In genomic region chr19:50501186-50501567, GRCh38 we compare ENCODE assay signal across 1 cellular context.
TF ChIP-seq lines count a peak whose summit lies in the region.

No MANE protein-coding gene starts in this region.

TF ChIP-seq in A549, 52 proteins besides CTCF, POLR2A, EP300 and RAD21:
- TF ChIP-seq HMGXB4 (CRISPR knock-in tag; IDR thresholded peaks at IDR 0.05; ENCODE audit: borderline replicate concordance) (no peak), POLR2AphosphoS2 (conservative IDR thresholded peaks at IDR 0.05; ENCODE audit: low read length) (no peak), NR3C1 (IDR thresholded peaks at IDR 0.05) (no peak), GATA3 (IDR thresholded peaks at IDR 0.05; ENCODE audit: borderline replicate concordance) (no peak), CBX8 (IDR thresholded peaks at IDR 0.05) (no peak), BCL3 (IDR thresholded peaks at IDR 0.05) (no peak), ZFP36 (IDR thresholded peaks at IDR 0.05; ENCODE audit: borderline replicate concordance, partially characterized antibody) (no peak), MAZ (IDR thresholded peaks at IDR 0.05; ENCODE audit: borderline replicate concordance, low read depth, low read length) (no peak), FOXS1 (CRISPR knock-in tag; IDR thresholded peaks at IDR 0.05) (no peak), NFE2L2 (conservative IDR thresholded peaks at IDR 0.05; ENCODE audit: low read length) (no peak), HDAC2 (IDR thresholded peaks at IDR 0.05) (no peak), RNF2 (IDR thresholded peaks at IDR 0.05; ENCODE audit: borderline replicate concordance, low read depth) (no peak), RFX5 (IDR thresholded peaks at IDR 0.05) (no peak), REST (IDR thresholded peaks at IDR 0.05) (no peak), ZSCAN20 (CRISPR knock-in tag; IDR thresholded peaks at IDR 0.05) (no peak)
